ENCODE assay signal across 38 cellular contexts in genomic region chr1:156873659-156874058, GRCh38. TPM values are rescaled to one million over a fixed set of nuclear protein-coding genes. Genes with fewer than 3 reads are reported as not detected.
"Had no signal": no experiment of that assay in that cellular context is flagged by ENCODE, and none has a peak within 500 bp of the region (broad histone marks: within the 10 kb centered on the region; RNA-seq: fewer than 3 reads in every experiment).

No MANE protein-coding gene starts in this region.

- H3K27me3 Mint-ChIP-seq: activated naive CD8-positive, alpha-beta T cell had no signal

- H3K4me1 Mint-ChIP-seq: activated naive CD4-positive, alpha-beta T cell treated with anti-CD3 and anti-CD28 coated beads, Interleukin-2, amount 50 U/mL, for 24 hours had no signal

- H3K27me3 ChIP-seq: ascending aorta, breast epithelium had no signal

- H3K9me3 Mint-ChIP-seq: activated CD4-positive, alpha-beta memory T cell treated with anti-CD3 and anti-CD28 coated beads, Interleukin-2, amount 10 ng/mL, durations not matched to agents 7 days and 5 days; activated CD4-positive, alpha-beta T cell treated with anti-CD3 and anti-CD28 coated beads, Interleukin-2, amount 10 ng/mL, durations not matched to agents 7 days and 5 days; activated naive CD4-positive, alpha-beta T cell treated with anti-CD3 and anti-CD28 coated beads, Interleukin-2, amount 10 ng/mL, durations not matched to agents 7 days and 5 days; activated naive CD4-positive, alpha-beta T cell treated with anti-CD3 and anti-CD28 coated beads, Interleukin-2, amount 50 U/mL, for 24 hours; activated naive CD8-positive, alpha-beta T cell treated with anti-CD3 and anti-CD28 coated beads, Interleukin-2, amount 10 ng/mL, durations not matched to agents 7 days and 5 days; activated naive CD8-positive, alpha-beta T cell treated with anti-CD3 and anti-CD28 coated beads, Interleukin-2, amount 50 U/mL, for 24 hours; activated T-cell treated with anti-CD3 and anti-CD28 coated beads, Interleukin-2, amount 50 U/mL, for 24 hours; activated T-helper 2 cell treated with anti-CD3 and anti-CD28 coated beads, Interferon-gamma antibody, Interleukin-2, Interleukin-4, amounts not matched to agents 10 μg/mL and 5 μg/mL and 100 μg/mL, durations not matched to agents 14 hours and 24 hours and 36 hours; T-helper 1 cell treated with Interleukin-12 subunit alpha and Interleukin-12 subunit beta and Interleukin-4 antibody, amounts not matched to agents 30 μg/mL and 1 μg/mL, for 36 hours; T-helper 2 cell treated with Interferon-gamma antibody and Interleukin-4, amounts not matched to agents 5 μg/mL and 100 μg/mL, for 36 hours; WTC11 had no signal

- H3K9me3 ChIP-seq: ascending aorta, breast epithelium had no signal

- H3K36me3 Mint-ChIP-seq: activated CD8-positive, alpha-beta memory T cell treated with anti-CD3 and anti-CD28 coated beads, Interleukin-2, amount 10 ng/mL, durations not matched to agents 7 days and 5 days; activated naive CD4-positive, alpha-beta T cell treated with anti-CD3 and anti-CD28 coated beads, Interleukin-2, amount 10 ng/mL, durations not matched to agents 7 days and 5 days; activated naive CD4-positive, alpha-beta T cell treated with anti-CD3 and anti-CD28 coated beads, Interleukin-2, amount 50 U/mL, for 24 hours; activated naive CD8-positive, alpha-beta T cell; WTC11 had no signal

- H3K4me3 Mint-ChIP-seq: activated CD4-positive, alpha-beta memory T cell treated with anti-CD3 and anti-CD28 coated beads, Interleukin-2, amount 10 ng/mL, durations not matched to agents 7 days and 5 days; activated CD4-positive, alpha-beta T cell treated with anti-CD3 and anti-CD28 coated beads for 36 hours; activated CD4-positive, alpha-beta T cell treated with anti-CD3 and anti-CD28 coated beads, Interleukin-2, amount 10 ng/mL, durations not matched to agents 7 days and 5 days; activated CD8-positive, alpha-beta memory T cell treated with anti-CD3 and anti-CD28 coated beads, Interleukin-2, amount 10 ng/mL, durations not matched to agents 7 days and 5 days; activated CD8-positive, alpha-beta T cell treated with anti-CD3 and anti-CD28 coated beads, Interleukin-2, amount 10 ng/mL, durations not matched to agents 7 days and 5 days; activated naive CD4-positive, alpha-beta T cell treated with anti-CD3 and anti-CD28 coated beads, Interleukin-2, amount 10 ng/mL, durations not matched to agents 7 days and 5 days; activated naive CD4-positive, alpha-beta T cell treated with anti-CD3 and anti-CD28 coated beads, Interleukin-2, amount 50 U/mL, for 24 hours; activated naive CD8-positive, alpha-beta T cell; activated naive CD8-positive, alpha-beta T cell treated with anti-CD3 and anti-CD28 coated beads, Interleukin-2, amount 10 ng/mL, durations not matched to agents 7 days and 5 days; activated naive CD8-positive, alpha-beta T cell treated with anti-CD3 and anti-CD28 coated beads, Interleukin-2, amount 50 U/mL, for 24 hours; activated T-cell treated with anti-CD3 and anti-CD28 coated beads, Interleukin-2, amount 50 U/mL, for 24 hours; T-helper 1 cell treated with Interleukin-12 subunit alpha and Interleukin-12 subunit beta and Interleukin-4 antibody, amounts not matched to agents 30 μg/mL and 1 μg/mL, for 36 hours; T-helper 2 cell treated with Interferon-gamma antibody and Interleukin-4, amounts not matched to agents 5 μg/mL and 100 μg/mL, for 36 hours; WTC11 had no signal

- H3K4me1 ChIP-seq: ascending aorta, breast epithelium had no signal

- H3K4me3 ChIP-seq: ascending aorta, breast epithelium had no signal

- H3K27ac ChIP-seq: ascending aorta, brain microvascular endothelial cell, breast epithelium had no signal

- FAIRE-seq: TTC549 had no signal

- H3K36me3 ChIP-seq: ascending aorta, brain microvascular endothelial cell, breast epithelium, WERI-Rb-1 had no signal

- ATAC-seq: activated CD4-positive, alpha-beta T cell treated with anti-CD3 and anti-CD28 coated beads for 36 hours; activated CD4-positive, CD25-positive, alpha-beta regulatory T cell treated with anti-CD3 and anti-CD28 coated beads, Interleukin-2, amount 50 U/mL, for 24 hours; activated CD8-positive, alpha-beta memory T cell treated with anti-CD3 and anti-CD28 coated beads, Interleukin-2, amount 10 ng/mL, durations not matched to agents 7 days and 5 days; activated CD8-positive, alpha-beta T cell treated with anti-CD3 and anti-CD28 coated beads, Interleukin-2, amount 10 ng/mL, durations not matched to agents 7 days and 5 days; activated naive CD8-positive, alpha-beta T cell treated with anti-CD3 and anti-CD28 coated beads, Interleukin-2, amount 50 U/mL, for 24 hours; WTC11 had no signal

- DNase-seq: activated CD4-positive, alpha-beta memory T cell treated with anti-CD3 and anti-CD28 coated beads, Interleukin-2, amount 10 ng/mL, durations not matched to agents 7 days and 5 days; activated CD4-positive, alpha-beta T cell treated with anti-CD3 and anti-CD28 coated beads for 1 hour; activated CD4-positive, alpha-beta T cell treated with anti-CD3 and anti-CD28 coated beads for 36 hours; activated CD4-positive, alpha-beta T cell treated with anti-CD3 and anti-CD28 coated beads for 48 hours; activated CD4-positive, alpha-beta T cell treated with anti-CD3 and anti-CD28 coated beads, Interleukin-2, amount 10 ng/mL, durations not matched to agents 7 days and 5 days; activated CD4-positive, alpha-beta T cell treated with anti-CD3 and anti-CD28 coated beads, Interleukin-2, amount 50 U/mL, for 48 hours; activated CD4-positive, CD25-positive, alpha-beta regulatory T cell; activated CD8-positive, alpha-beta memory T cell treated with anti-CD3 and anti-CD28 coated beads for 24 hours; activated CD8-positive, alpha-beta memory T cell treated with anti-CD3 and anti-CD28 coated beads, Interleukin-2, amount 10 ng/mL, durations not matched to agents 7 days and 5 days; activated CD8-positive, alpha-beta memory T cell treated with anti-CD3 and anti-CD28 coated beads, Interleukin-2, amount 50 U/mL, for 48 hours; activated CD8-positive, alpha-beta T cell treated with anti-CD3 and anti-CD28 coated beads, Interleukin-2, amount 10 ng/mL, durations not matched to agents 7 days and 5 days; activated effector memory CD4-positive, alpha-beta T cell treated with Interleukin-2 at 50 U/mL for 16 hours; activated gamma-delta T cell; activated naive CD4-positive, alpha-beta T cell treated with anti-CD3 and anti-CD28 coated beads, Interleukin-2, amount 10 ng/mL, durations not matched to agents 7 days and 5 days; activated naive CD4-positive, alpha-beta T cell treated with Interleukin-2 at 50 U/mL for 16 hours; activated naive CD8-positive, alpha-beta T cell treated with anti-CD3 and anti-CD28 coated beads, Interleukin-2, amount 10 ng/mL, durations not matched to agents 7 days and 5 days; activated naive CD8-positive, alpha-beta T cell treated with anti-CD3 and anti-CD28 coated beads, Interleukin-2, amount 50 U/mL, for 24 hours; activated T-cell treated with anti-CD3 and anti-CD28 coated beads, Interleukin-2, amount 50 U/mL, for 24 hours; activated T-cell treated with anti-CD3 and anti-CD28 coated beads, Interleukin-2, amount 50 U/mL, for 48 hours; amygdala; anterior cingulate cortex; brain microvascular endothelial cell; central memory CD4-positive, alpha-beta T cell; T-helper 1 cell; T-helper 2 cell; T-helper 9 cell; WERI-Rb-1 had no signal

- H3K27ac Mint-ChIP-seq: activated CD4-positive, alpha-beta memory T cell treated with anti-CD3 and anti-CD28 coated beads, Interleukin-2, amount 10 ng/mL, durations not matched to agents 7 days and 5 days; activated CD4-positive, alpha-beta T cell treated with anti-CD3 and anti-CD28 coated beads for 36 hours; activated CD4-positive, alpha-beta T cell treated with anti-CD3 and anti-CD28 coated beads, Interleukin-2, amount 10 ng/mL, durations not matched to agents 7 days and 5 days; activated CD8-positive, alpha-beta memory T cell treated with anti-CD3 and anti-CD28 coated beads, Interleukin-2, amount 10 ng/mL, durations not matched to agents 7 days and 5 days; activated CD8-positive, alpha-beta T cell treated with anti-CD3 and anti-CD28 coated beads, Interleukin-2, amount 10 ng/mL, durations not matched to agents 7 days and 5 days; activated naive CD4-positive, alpha-beta T cell treated with anti-CD3 and anti-CD28 coated beads, Interleukin-2, amount 10 ng/mL, durations not matched to agents 7 days and 5 days; activated naive CD4-positive, alpha-beta T cell treated with anti-CD3 and anti-CD28 coated beads, Interleukin-2, amount 50 U/mL, for 24 hours; activated naive CD8-positive, alpha-beta T cell; activated naive CD8-positive, alpha-beta T cell treated with anti-CD3 and anti-CD28 coated beads, Interleukin-2, amount 50 U/mL, for 24 hours; activated T-cell treated with anti-CD3 and anti-CD28 coated beads, Interleukin-2, amount 50 U/mL, for 24 hours; activated T-helper 2 cell treated with anti-CD3 and anti-CD28 coated beads, Interferon-gamma antibody, Interleukin-2, Interleukin-4, amounts not matched to agents 10 μg/mL and 5 μg/mL and 100 μg/mL, durations not matched to agents 14 hours and 24 hours and 36 hours; T-helper 1 cell treated with Interleukin-12 subunit alpha and Interleukin-12 subunit beta and Interleukin-4 antibody, amounts not matched to agents 30 μg/mL and 1 μg/mL, for 36 hours; T-helper 2 cell treated with Interferon-gamma antibody and Interleukin-4, amounts not matched to agents 5 μg/mL and 100 μg/mL, for 36 hours; WTC11 had no signal

RNA-seq across cellular contexts. Expression of gene NTRK1, which starts 13.0 kb away (rescaled TPM):
- total RNA-seq: ascending aorta had no signal

RNA-seq across cellular contexts. Expression of gene PEAR1, which starts 19.9 kb away (rescaled TPM):
- total RNA-seq: activated CD4-positive, alpha-beta T cell treated with anti-CD3 and anti-CD28 coated beads for 36 hours; activated CD8-positive, alpha-beta memory T cell treated with anti-CD3 and anti-CD28 coated beads, Interleukin-2, amount 10 ng/mL, durations not matched to agents 7 days and 5 days had no signal

RNA-seq across cellular contexts. Expression of gene LRRC71, which starts 46.8 kb away (rescaled TPM):
- total RNA-seq: activated CD4-positive, alpha-beta memory T cell treated with anti-CD3 and anti-CD28 coated beads, Interleukin-2, amount 10 ng/mL, durations not matched to agents 7 days and 5 days; activated CD4-positive, alpha-beta T cell treated with anti-CD3 and anti-CD28 coated beads for 36 hours; activated CD4-positive, alpha-beta T cell treated with anti-CD3 and anti-CD28 coated beads, Interleukin-2, amount 10 ng/mL, durations not matched to agents 7 days and 5 days; activated CD8-positive, alpha-beta memory T cell treated with anti-CD3 and anti-CD28 coated beads, Interleukin-2, amount 10 ng/mL, durations not matched to agents 7 days and 5 days; activated CD8-positive, alpha-beta T cell treated with anti-CD3 and anti-CD28 coated beads, Interleukin-2, amount 10 ng/mL, durations not matched to agents 7 days and 5 days; activated naive CD8-positive, alpha-beta T cell treated with anti-CD3 and anti-CD28 coated beads, Interleukin-2, amount 10 ng/mL, durations not matched to agents 7 days and 5 days; activated T-helper 2 cell treated with anti-CD3 and anti-CD28 coated beads, Interferon-gamma antibody, Interleukin-2, Interleukin-4, amounts not matched to agents 10 μg/mL and 5 μg/mL and 100 μg/mL, durations not matched to agents 14 hours and 24 hours and 36 hours; ascending aorta; breast epithelium; cardiac septum had no signal

RNA-seq across cellular contexts. Expression of gene SH2D2A, which starts 57.0 kb away (rescaled TPM):
- total RNA-seq: ascending aorta had no signal
